Comparison of ENCODE assay signal across 20 cellular contexts in the genomic region with DNA sequence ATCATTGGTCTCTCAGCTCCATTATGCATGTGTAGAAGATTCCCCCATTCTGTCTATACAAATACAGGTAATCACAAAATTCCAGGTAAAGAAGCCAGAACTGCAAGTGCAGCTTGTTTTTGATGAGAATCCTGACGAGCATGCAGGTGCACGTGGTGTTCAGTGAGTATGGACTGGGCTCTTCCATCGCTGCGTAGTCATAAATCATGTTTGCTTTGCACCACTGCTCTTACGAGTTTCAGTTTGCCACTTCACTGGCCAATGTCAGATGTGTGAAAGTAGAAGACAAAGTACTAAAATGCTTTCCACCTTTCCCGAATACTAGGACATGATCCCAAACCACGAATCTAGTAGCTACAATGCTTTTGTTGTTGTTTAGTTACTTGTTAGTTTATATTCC.
DNase-seq lines count a peak whose midpoint lies in the region; ATAC-seq and TF ChIP-seq lines count a peak whose summit lies in the region.
"Had no signal": no experiment of that assay in that cellular context is flagged by ENCODE, and none has a peak within 500 bp of the region (broad histone marks: within the 10 kb centered on the region; RNA-seq: fewer than 3 reads in every experiment).

No MANE protein-coding gene starts in this region.

- in situ Hi-C loops in ACHN (cut with HindIII; ENCODE audit: low pct_ligation_motif_present, low pct_unique_long_range_greater_than_20kb, low sequenced_read_pairs) = no loop called here

- WGBS in tibial nerve, 2 donors = 87 to 92% methylated on average over 7 of the region's 7 CpGs
- WGBS in heart left ventricle, 4 donors = 82 to 91% (median 88%) methylated on average over 7 of the region's 7 CpGs

- ATAC-seq in HG03196 (IDR thresholded peaks at IDR 0.05; ENCODE audit: unreplicated experiment) (no peak), heart left ventricle (no peak)
- ATAC-seq: CD8-positive, alpha-beta T cell; GM12878; HCT116; Panc1; T-helper 17 cell had no signal

- H3K27me3 ChIP-seq in tibial nerve = no peaks in the 10 kb centered on the region
- no peaks in the 10 kb centered on the region for H3K27me3 ChIP-seq in heart left ventricle
- H3K27me3 ChIP-seq: BLaER1 had no signal

- intact Hi-C loops in heart left ventricle (cut with DNase I) = no loop called here

- TF ChIP-seq EP300 in tibial nerve (IDR thresholded peaks at IDR 0.05) = no peak

- H3K4me1 ChIP-seq in tibial nerve (no peaks in the 10 kb centered on the region), heart left ventricle (no peaks in the 10 kb centered on the region)
- H3K4me1 ChIP-seq: BLaER1 had no signal

- H3K9me3 ChIP-seq in tibial nerve = no peaks in the 10 kb centered on the region
- H3K9me3 ChIP-seq in heart left ventricle = no peaks in the 10 kb centered on the region
- H3K9me3 ChIP-seq: BLaER1 had no signal

- H3K27ac ChIP-seq in tibial nerve = no peak overlapping the region
- H3K27ac ChIP-seq in heart left ventricle = no peak overlapping the region
- H3K27ac ChIP-seq: BLaER1, GM23248 had no signal

- no peak for TF ChIP-seq CTCF in tibial nerve (IDR thresholded peaks at IDR 0.05)
- TF ChIP-seq CTCF in heart left ventricle (IDR thresholded peaks at IDR 0.05) = no peak

- H3K4me3 ChIP-seq in tibial nerve (no peak overlapping the region), heart left ventricle (no peak overlapping the region)
- H3K4me3 ChIP-seq: BLaER1, GM12878, GM23248 had no signal

- DNase-seq in ACHN (peak; percentile 61), DMS79 treated with DMSO at 0.1 percent for 48 hours (lab: John Stamatoyannopoulos, UW) (peak; percentile 63), NCI-H187 treated with DMSO at 0.1 percent for 48 hours (lab: John Stamatoyannopoulos, UW) (peak; percentile 95), SHP77 treated with DMSO at 0.1 percent for 48 hours (lab: John Stamatoyannopoulos, UW) (peak; percentile 80), tibial nerve (ENCODE audit: low spot score in 2 of 2) (no peak), retina (no peak), heart left ventricle (no peak)
- DNase-seq: CD8-positive, alpha-beta T cell; GM23248; MM.1S; NCI-H1092 treated with DMSO at 0.1 percent for 48 hours; NCI-H2029 treated with DMSO at 0.1 percent for 48 hours; NCI-H2227 treated with DMSO at 0.1 percent for 48 hours; NCI-H524 treated with DMSO at 0.1 percent for 48 hours; T-helper 17 cell had no signal

- TF ChIP-seq POLR2A in tibial nerve (IDR thresholded peaks at IDR 0.05) = no peak
- no peak for TF ChIP-seq POLR2A in heart left ventricle (IDR thresholded peaks at IDR 0.05)

- no peaks in the 10 kb centered on the region for H3K36me3 ChIP-seq in tibial nerve
- H3K36me3 ChIP-seq in heart left ventricle = no peaks in the 10 kb centered on the region
- H3K36me3 ChIP-seq: BLaER1 had no signal

Comparison
In these comparisons a context has a peak if more than half of its experiments do, and no peak if none do; other contexts are left out.
1. DNase-seq: peak in ACHN (single experiment), DMS79 treated with DMSO at 0.1 percent for 48 hours (single experiment), NCI-H187 treated with DMSO at 0.1 percent for 48 hours (single experiment) and SHP77 treated with DMSO at 0.1 percent for 48 hours (single experiment); none in tibial nerve (0 of 2), retina (single experiment) and heart left ventricle (0 of 5).